In genomic region chr6:31836036-31836675, GRCh38 we compare ENCODE assay signal across 8 cellular contexts. TPM values are rescaled to one million over a fixed set of nuclear protein-coding genes. Genes with fewer than 3 reads are reported as not detected.
A peak's percentile ranks its signal among the peaks of the same experiment; 100 is the strongest.
DNase-seq lines count a peak whose midpoint lies in the region; ATAC-seq, FAIRE-seq and TF ChIP-seq lines count a peak whose summit lies in the region.

No MANE protein-coding gene starts in this region.

- no peaks in the 10 kb centered on the region for H3K9me3 Mint-ChIP-seq in CD4-positive, alpha-beta T cell
- H3K9me3 Mint-ChIP-seq in dendritic cell treated with granulocyte-macrophage colony-stimulating factor and Interleukin-4, amounts not matched to agents 40 ng/mL and 50 ng/mL, for 4 days, result no peaks in the 10 kb centered on the region
- H3K9me3 Mint-ChIP-seq in nephron progenitor cell, result no peaks in the 10 kb centered on the region

- no peak for DNase-seq in CD4-positive, alpha-beta T cell
- DNase-seq in NCI-H2029 (lab: John Stamatoyannopoulos, UW) (peak; percentile 50), nephron progenitor cell (no peak), urothelium cell line (ENCODE audit: low spot score) (no peak), kidney tubule cell (ENCODE audit: low spot score) (no peak), middle frontal gyrus (ENCODE audit: extremely low spot score, low spot score) (no peak)

- peak overlapping the region; percentile 96 for H3K4me3 Mint-ChIP-seq in CD4-positive, alpha-beta T cell
- H3K4me3 Mint-ChIP-seq in dendritic cell treated with granulocyte-macrophage colony-stimulating factor and Interleukin-4, amounts not matched to agents 40 ng/mL and 50 ng/mL, for 4 days, result peak overlapping the region; percentile 96
- peak overlapping the region; percentile 99 for H3K4me3 Mint-ChIP-seq in nephron progenitor cell

- no peaks in the 10 kb centered on the region for H3K9me3 ChIP-seq in CD4-positive, alpha-beta T cell (ENCODE audit: control insufficient read depth, low read length)

- peak overlapping the region; percentile 97 for H3K27ac ChIP-seq in CD4-positive, alpha-beta T cell (ENCODE audit: low read depth, low read length)

- no peaks in the 10 kb centered on the region for H3K27me3 ChIP-seq in CD4-positive, alpha-beta T cell (ENCODE audit: control insufficient read depth, insufficient read depth, low read length)

- FAIRE-seq in urothelium cell line (lab: Jason Lieb, UNC), result no peak

- no peaks in the 10 kb centered on the region for H3K27me3 Mint-ChIP-seq in CD4-positive, alpha-beta T cell
- no peaks in the 10 kb centered on the region for H3K27me3 Mint-ChIP-seq in dendritic cell treated with granulocyte-macrophage colony-stimulating factor and Interleukin-4, amounts not matched to agents 40 ng/mL and 50 ng/mL, for 4 days
- peaks cover 8% of the 10 kb centered on the region for H3K27me3 Mint-ChIP-seq in nephron progenitor cell (ENCODE audit: low read depth, poor library complexity)

- CTCF ChIA-PET in CD4-positive, alpha-beta T cell (lab: Charles Lee), result interaction anchor here (0.6 to 1.3 kb wide), 4 partner anchors 9 to 1024 kb away, joined by 3 to 7 read pairs (median 3); partner anchors contain the start of gene HSPA1B

- peaks cover 67% of the 10 kb centered on the region for H3K36me3 Mint-ChIP-seq in CD4-positive, alpha-beta T cell (ENCODE audit: low read depth)
- H3K36me3 Mint-ChIP-seq in dendritic cell treated with granulocyte-macrophage colony-stimulating factor and Interleukin-4, amounts not matched to agents 40 ng/mL and 50 ng/mL, for 4 days (ENCODE audit: low read depth), result peaks cover 67% of the 10 kb centered on the region
- H3K36me3 Mint-ChIP-seq in nephron progenitor cell (ENCODE audit: low read depth), result peaks cover 50% of the 10 kb centered on the region

- H3K27ac Mint-ChIP-seq in CD4-positive, alpha-beta T cell, result peak overlapping the region; percentile 98
- peak overlapping the region; percentile 97 for H3K27ac Mint-ChIP-seq in dendritic cell treated with granulocyte-macrophage colony-stimulating factor and Interleukin-4, amounts not matched to agents 40 ng/mL and 50 ng/mL, for 4 days
- peak overlapping the region; percentile 100 for H3K27ac Mint-ChIP-seq in nephron progenitor cell

- intact Hi-C loops in CD4-positive, alpha-beta T cell (cut with DNase I, micrococcal nuclease), result loop anchor here in 1 of 2 experiments (10.0 kb wide), 1 partner anchor 251 kb away; the partner anchor contains the start of genes LST1 and LTB
- intact Hi-C loops in dendritic cell treated with granulocyte-macrophage colony-stimulating factor and Interleukin-4, amounts not matched to agents 40 ng/mL and 50 ng/mL, for 4 days (cut with micrococcal nuclease), result no loop called here

- POLR2A ChIA-PET in CD4-positive, alpha-beta T cell (lab: Charles Lee), result interaction anchor here (0.6 to 3.6 kb wide), 12 partner anchors 9 to 263 kb away, joined by 3 to 36 read pairs (median 4); partner anchors contain the start of genes ABHD16A, BAG6, C6orf47 and DDAH2

- TF ChIP-seq CTCF in CD4-positive, alpha-beta T cell (IDR thresholded peaks at IDR 0.05), result no peak
- TF ChIP-seq CTCF in nephron progenitor cell (IDR thresholded peaks at IDR 0.05), result no peak

- no peak for ATAC-seq in CD4-positive, alpha-beta T cell (ENCODE audit: poor library complexity)
- no peak for ATAC-seq in GM18517 (IDR thresholded peaks at IDR 0.05; ENCODE audit: unreplicated experiment)

- H3K4me1 Mint-ChIP-seq in CD4-positive, alpha-beta T cell (ENCODE audit: low read depth), result peaks cover 45% of the 10 kb centered on the region
- H3K4me1 Mint-ChIP-seq in dendritic cell treated with granulocyte-macrophage colony-stimulating factor and Interleukin-4, amounts not matched to agents 40 ng/mL and 50 ng/mL, for 4 days (ENCODE audit: low read depth), result peaks cover 54% of the 10 kb centered on the region
- H3K4me1 Mint-ChIP-seq in nephron progenitor cell, result peaks cover 42% of the 10 kb centered on the region

RNA-seq across cellular contexts. Expression of gene HSPA1B, which starts 8.6 kb away (rescaled TPM):
- total RNA-seq in CD4-positive, alpha-beta T cell, result 1 to 10 TPM; 8.3 to 9.8 TPM

RNA-seq across cellular contexts. Expression of gene HSPA1A, which starts 20.8 kb away (rescaled TPM):
- 1 to 10 TPM; 8.1 to 9.8 TPM for total RNA-seq in CD4-positive, alpha-beta T cell

RNA-seq across cellular contexts. Expression of gene HSPA1L, which starts 21.1 kb away (rescaled TPM):
- total RNA-seq in CD4-positive, alpha-beta T cell, result 1 to 10 TPM; 1.7 to 1.8 TPM

RNA-seq across cellular contexts. Expression of gene NEU1, which starts 26.5 kb away (rescaled TPM):
- total RNA-seq in CD4-positive, alpha-beta T cell, result 10 to 100 TPM; 19.7 to 21.1 TPM

RNA-seq across cellular contexts. Expression of gene LSM2, which starts 29.4 kb away (rescaled TPM):
- 10 to 100 TPM; 12.6 to 13.7 TPM for total RNA-seq in CD4-positive, alpha-beta T cell
